Comparison of ENCODE assay signal across 23 cellular contexts in genomic region chr16:74766729-74767128, GRCh38. TPM values are rescaled to one million over a fixed set of nuclear protein-coding genes. Genes with fewer than 3 reads are reported as not detected.
DNase-seq lines count a peak whose midpoint lies in the region; TF ChIP-seq lines count a peak whose summit lies in the region.
"Had no signal": no experiment of that assay in that cellular context is flagged by ENCODE, and none has a peak within 500 bp of the region (broad histone marks: within the 10 kb centered on the region; RNA-seq: fewer than 3 reads in every experiment).

No MANE protein-coding gene starts in this region.

- H3K9ac ChIP-seq in SU-DHL-6 (ENCODE audit: low read length), result no peak overlapping the region
- no peak overlapping the region for H3K9ac ChIP-seq in colonic mucosa (ENCODE audit: low read depth in 2 of 2, low read length in 2 of 2)

- no peaks in the 10 kb centered on the region for H4K20me1 ChIP-seq in SU-DHL-6 (ENCODE audit: low read depth, low read length)

- TF ChIP-seq CTCF in HFF-Myc (IDR thresholded peaks at IDR 0.05; ENCODE audit: low read depth, low read length, missing control alignments) (peak; percentile 35), SU-DHL-6 (IDR thresholded peaks at IDR 0.05; ENCODE audit: insufficient read depth, low read length, poor library complexity, severe bottlenecking) (peak; percentile 20), colonic mucosa (IDR thresholded peaks at IDR 0.05) (no peak)

- intact Hi-C loops in colonic mucosa (cut with DNase I), result no loop called here

- H3F3A ChIP-seq in SU-DHL-6 (ENCODE audit: insufficient read depth), result no peaks in the 10 kb centered on the region

- no peak overlapping the region for H3K4me3 ChIP-seq in HFF-Myc (replicated peaks; ENCODE audit: low read depth, low read length)
- no peak overlapping the region for H3K4me3 ChIP-seq in SU-DHL-6 (ENCODE audit: insufficient read depth, low read length, poor library complexity, severe bottlenecking)
- no peak overlapping the region for H3K4me3 ChIP-seq in colonic mucosa
- H3K4me3 ChIP-seq: hepatocyte, lung had no signal

- H3K36me3 ChIP-seq in SU-DHL-6 (ENCODE audit: low read length), result no peaks in the 10 kb centered on the region
- no peaks in the 10 kb centered on the region for H3K36me3 ChIP-seq in colonic mucosa

- DNase-seq in DMS 273 (lab: John Stamatoyannopoulos, UW; ENCODE audit: unreplicated experiment) (peak; percentile 20), DMS 273 treated with DMSO at 0.1 percent for 48 hours (lab: John Stamatoyannopoulos, UW) (no peak), HFF-Myc (ENCODE audit: extremely low read depth, low read depth) (no peak), iPS-NIHi7 (ENCODE audit: extremely low spot score) (peak; percentile 48), SHP77 treated with DMSO at 0.1 percent for 48 hours (lab: John Stamatoyannopoulos, UW) (no peak), colonic mucosa (no peak), T-helper 2 cell (no peak)
- DNase-seq: activated CD4-positive, alpha-beta T cell treated with anti-CD3 and anti-CD28 coated beads for 4 hours; activated CD8-positive, alpha-beta memory T cell treated with anti-CD3 and anti-CD28 coated beads, Interleukin-2, amount 10 ng/mL, durations not matched to agents 7 days and 5 days; islet precursor cell; MM.1S; NCI-H524; nucleus accumbens; OCI-M1; stimulated activated CD4-positive, alpha-beta T cell treated with anti-CD3 and anti-CD28 coated beads, Interleukin-12 subunit alpha, Interleukin-12 subunit beta, amount 100 ng/mL, for 4 hours; stimulated activated CD8-positive, alpha-beta memory T cell treated with anti-CD3 and anti-CD28 coated beads, Interleukin-4, amount 100 ng/mL, for 48 hours had no signal

- H3K27me3 ChIP-seq in SU-DHL-6 (ENCODE audit: low read length) (no peaks in the 10 kb centered on the region), colonic mucosa (no peaks in the 10 kb centered on the region)
- H3K27me3 ChIP-seq: hepatocyte had no signal

- H3K9me2 ChIP-seq in SU-DHL-6 (replicated peaks; ENCODE audit: insufficient read depth, low read length), result no peaks in the 10 kb centered on the region

- no peak overlapping the region for H2AFZ ChIP-seq in SU-DHL-6 (ENCODE audit: low read depth, low read length, severe bottlenecking)
- H2AFZ ChIP-seq: hepatocyte had no signal

- no peaks in the 10 kb centered on the region for H3K4me1 ChIP-seq in colonic mucosa

- no peaks in the 10 kb centered on the region for H3K9me3 ChIP-seq in SU-DHL-6 (ENCODE audit: insufficient read depth, low read length)
- no peaks in the 10 kb centered on the region for H3K9me3 ChIP-seq in colonic mucosa

- H3K4me2 ChIP-seq in SU-DHL-6 (ENCODE audit: low read depth, low read length, poor library complexity, severe bottlenecking), result no peak overlapping the region
- H3K4me2 ChIP-seq: hepatocyte had no signal

- no peaks in the 10 kb centered on the region for H3K79me2 ChIP-seq in SU-DHL-6 (ENCODE audit: insufficient read depth, low read length)
- H3K79me2 ChIP-seq: hepatocyte had no signal

- H3K27ac ChIP-seq in SU-DHL-6 (ENCODE audit: low read depth, low read length), result no peak overlapping the region
- no peak overlapping the region for H3K27ac ChIP-seq in colonic mucosa
- H3K27ac ChIP-seq: C4-2B, hepatocyte had no signal

RNA-seq across cellular contexts. Expression of gene FA2H, which starts 7.9 kb away (rescaled TPM):
- 10 to 100 TPM; 51.0 to 75.7 TPM for total RNA-seq in colonic mucosa
- total RNA-seq: endothelial cell of umbilical vein, fibroblast of villous mesenchyme, subcutaneous adipose tissue had no signal

Comparison
In these comparisons a context has a peak if more than half of its experiments do, and no peak if none do; other contexts are left out.
1. DNase-seq: peak in DMS 273 (single experiment) and iPS-NIHi7 (single experiment); none in DMS 273 treated with DMSO at 0.1 percent for 48 hours (single experiment), HFF-Myc (single experiment), SHP77 treated with DMSO at 0.1 percent for 48 hours (single experiment), colonic mucosa (single experiment) and T-helper 2 cell (0 of 5).